Comparison of ENCODE assay signal across 17 cellular contexts in genomic region chr2:239688098-239688497, GRCh38.
DNase-seq lines count a peak whose midpoint lies in the region; ATAC-seq, FAIRE-seq and TF ChIP-seq lines count a peak whose summit lies in the region.
"Had no signal": no experiment of that assay in that cellular context is flagged by ENCODE, and none has a peak within 500 bp of the region (broad histone marks: within the 10 kb centered on the region; RNA-seq: fewer than 3 reads in every experiment).

No MANE protein-coding gene starts in this region.

- peaks cover 0 to 6% (median 2%) of the 10 kb centered on the region in 8 donors for H3K9me3 Mint-ChIP-seq in CD4-positive, alpha-beta memory T cell

- no peaks in the 10 kb centered on the region for H3K4me1 Mint-ChIP-seq in CD4-positive, alpha-beta memory T cell
- H3K4me1 Mint-ChIP-seq: T-helper 17 cell had no signal

- H3K36me3 ChIP-seq in lower lobe of right lung (no peaks in the 10 kb centered on the region), prostate gland (no peaks in the 10 kb centered on the region)
- no peaks in the 10 kb centered on the region for H3K36me3 ChIP-seq in CD4-positive, alpha-beta memory T cell (ENCODE audit: insufficient read depth, low read length)
- H3K36me3 ChIP-seq: adrenal gland, BLaER1, gastrocnemius medialis, neutrophil had no signal

- CTCF ChIA-PET in A549 (lab: Yijun Ruan, JAX): no interaction called here
- CTCF ChIA-PET in CD4-positive, alpha-beta memory T cell (lab: Charles Lee; ENCODE audit: partially characterized antibody): no interaction called here

- WGBS in A549 (ENCODE audit: missing lambda C conversion rate): 12% methylated on average over 10 of the region's 11 CpGs
- 8% methylated on average over 11 of the region's 11 CpGs for WGBS in prostate gland

- peak in 1 of 2 experiments; percentile 33; a peak in 1 of 5 replicates for TF ChIP-seq RAD21 in A549 (conservative IDR thresholded peaks at IDR 0.05 in 1 of 2, IDR thresholded peaks at IDR 0.05 in 1 of 2)

- H3K27me3 ChIP-seq in lower lobe of right lung (ENCODE audit: low read depth) (no peaks in the 10 kb centered on the region), prostate gland (replicated peaks; ENCODE audit: insufficient read depth) (no peaks in the 10 kb centered on the region)
- no peaks in the 10 kb centered on the region for H3K27me3 ChIP-seq in CD4-positive, alpha-beta memory T cell (ENCODE audit: insufficient read depth, low read length)
- H3K27me3 ChIP-seq: adrenal gland, BLaER1, gastrocnemius medialis had no signal

- no peak overlapping the region for H3K4me2 ChIP-seq in A549
- H3K4me2 ChIP-seq: BLaER1 had no signal

- no peak overlapping the region for H3K4me3 Mint-ChIP-seq in CD4-positive, alpha-beta memory T cell
- H3K4me3 Mint-ChIP-seq: T-helper 17 cell had no signal

- POLR2A ChIA-PET in A549 (lab: Yijun Ruan, JAX): interaction anchor here (0.5 kb wide), 1 partner anchor 58 kb away, joined by 5 read pairs; no protein-coding TSS in a partner anchor
- POLR2A ChIA-PET in CD4-positive, alpha-beta memory T cell (lab: Charles Lee; ENCODE audit: partially characterized antibody): no interaction called here

- H3K27me3 Mint-ChIP-seq in CD4-positive, alpha-beta memory T cell: peaks cover 20% of the 10 kb centered on the region in 2 donors

- intact Hi-C loops in lower lobe of right lung (cut with DNase I) (no loop called here), prostate gland (cut with DNase I) (no loop called here)
- intact Hi-C loops in CD4-positive, alpha-beta memory T cell (cut with micrococcal nuclease): no loop called here

- peak; percentile 15; the same call in 1 of the 3 replicates for TF ChIP-seq CTCF in A549 (IDR thresholded peaks at IDR 0.05)
- TF ChIP-seq CTCF in GM12875 (IDR thresholded peaks at IDR 0.05; ENCODE audit: borderline replicate concordance, insufficient read depth, low read depth, low read length): peak; percentile 33; the same call in 1 of the 2 replicates
- TF ChIP-seq CTCF in lower lobe of right lung (IDR thresholded peaks at IDR 0.05): no peak
- peak in 1 of 4 experiments; percentile 16 for TF ChIP-seq CTCF in prostate gland (IDR thresholded peaks at IDR 0.05)

- DNase-seq in A549 (ENCODE audit: low read depth in 1 of 2, low spot score in 1 of 2) (peak; percentile 27 to 29), lower lobe of right lung (peak; percentile 22), COR-L47 (lab: John Stamatoyannopoulos, UW) (no peak), A172 (ENCODE audit: low spot score) (no peak), prostate gland (ENCODE audit: low spot score) (no peak)
- DNase-seq in activated CD8-positive, alpha-beta memory T cell treated with anti-CD3 and anti-CD28 coated beads, Interleukin-2, amount 50 U/mL, for 48 hours: peak; percentile 23
- DNase-seq in CD4-positive, alpha-beta memory T cell: no peak
- DNase-seq: gastrocnemius medialis; IMR-90; kidney glomerular epithelial cell; NCI-H2081 treated with DMSO at 0.1 percent for 48 hours; stimulated activated CD4-positive, alpha-beta T cell treated with anti-CD3 and anti-CD28 coated beads, Interleukin-15, amount 100 ng/mL, for 24 hours; T-helper 17 cell had no signal

- H3K36me3 Mint-ChIP-seq in CD4-positive, alpha-beta memory T cell: no peaks in the 10 kb centered on the region

- no peaks in the 10 kb centered on the region for H3K4me1 ChIP-seq in A549
- no peaks in the 10 kb centered on the region for H3K4me1 ChIP-seq in lower lobe of right lung
- no peaks in the 10 kb centered on the region for H3K4me1 ChIP-seq in CD4-positive, alpha-beta memory T cell (ENCODE audit: insufficient read depth, low read length)
- no peaks in the 10 kb centered on the region for H3K4me1 ChIP-seq in prostate gland (replicated peaks)
- H3K4me1 ChIP-seq: adrenal gland had no signal

- H3K27ac ChIP-seq in A549 (no peak overlapping the region), lower lobe of right lung (no peak overlapping the region), prostate gland (no peak overlapping the region)
- H3K27ac ChIP-seq in CD4-positive, alpha-beta memory T cell (ENCODE audit: low read depth, low read length): no peak overlapping the region
- H3K27ac ChIP-seq: adrenal gland, BLaER1, gastrocnemius medialis, neutrophil had no signal

- TF ChIP-seq POLR2A in A549 (IDR thresholded peaks at IDR 0.05; ENCODE audit: low read length) (no peak), prostate gland (IDR thresholded peaks at IDR 0.05) (no peak)

- ATAC-seq in A549 (peak; percentile 88 to 97), lower lobe of right lung (peak; percentile 47 to 53)
- ATAC-seq: gastrocnemius medialis, T-helper 17 cell had no signal

- no peak for TF ChIP-seq EP300 in A549 (IDR thresholded peaks at IDR 0.05)

- H3K9me3 ChIP-seq in A549: no peaks in the 10 kb centered on the region
- no peaks in the 10 kb centered on the region for H3K9me3 ChIP-seq in lower lobe of right lung
- H3K9me3 ChIP-seq in CD4-positive, alpha-beta memory T cell (ENCODE audit: control insufficient read depth in 1 of 2, low read length in 2 of 2): no peaks in the 10 kb centered on the region
- no peaks in the 10 kb centered on the region for H3K9me3 ChIP-seq in prostate gland
- H3K9me3 ChIP-seq: adrenal gland, gastrocnemius medialis, neutrophil had no signal

- peak overlapping the region in 1 of 7 donors; percentile 55 for H3K27ac Mint-ChIP-seq in CD4-positive, alpha-beta memory T cell
- H3K27ac Mint-ChIP-seq: T-helper 17 cell had no signal

- H3K4me3 ChIP-seq in A549 (no peak overlapping the region), GM12875 (ENCODE audit: low read depth, low read length) (no peak overlapping the region), lower lobe of right lung (no peak overlapping the region), prostate gland (no peak overlapping the region)
- H3K4me3 ChIP-seq in CD4-positive, alpha-beta memory T cell (ENCODE audit: low read length in 2 of 2): no peak overlapping the region
- H3K4me3 ChIP-seq: adrenal gland, BLaER1, gastrocnemius medialis had no signal

- FAIRE-seq in A549 (lab: Jason Lieb, UNC): no peak

TF ChIP-seq in A549, 52 proteins besides CTCF, POLR2A, EP300 and RAD21:
- no peak for TF ChIP-seq GATA3 (IDR thresholded peaks at IDR 0.05; ENCODE audit: borderline replicate concordance)
- no peak for TF ChIP-seq FOXS1 (CRISPR knock-in tag; IDR thresholded peaks at IDR 0.05)
- no peak for TF ChIP-seq KDM5A (IDR thresholded peaks at IDR 0.05)
- TF ChIP-seq CHD4 (IDR thresholded peaks at IDR 0.05; ENCODE audit: borderline replicate concordance): no peak
- peak; percentile 82 for TF ChIP-seq REST (IDR thresholded peaks at IDR 0.05)
- TF ChIP-seq SREBF2 (IDR thresholded peaks at IDR 0.05): no peak
- no peak for TF ChIP-seq EHMT2 (IDR thresholded peaks at IDR 0.05; ENCODE audit: low read depth)
- TF ChIP-seq RCOR1 (IDR thresholded peaks at IDR 0.05; ENCODE audit: low read depth, low read length): no peak
- TF ChIP-seq HES2 (IDR thresholded peaks at IDR 0.05): no peak

Comparison
In these comparisons a context has a peak if more than half of its experiments do, and no peak if none do; other contexts are left out.
1. DNase-seq: peak in A549 (2 of 2), activated CD8-positive, alpha-beta memory T cell treated with anti-CD3 and anti-CD28 coated beads, Interleukin-2, amount 50 U/mL, for 48 hours (single experiment) and lower lobe of right lung (single experiment); none in COR-L47 (single experiment), A172 (single experiment), CD4-positive, alpha-beta memory T cell (0 of 5) and prostate gland (single experiment).